In genomic region chr16:56424404-56424765, GRCh38 we compare ENCODE assay signal across 1 cellular context.
TF ChIP-seq lines count a peak whose summit lies in the region.

No MANE protein-coding gene starts in this region.

TF ChIP-seq in H1, 55 proteins besides CTCF, POLR2A, EP300 and RAD21:
- TF ChIP-seq SUZ12 (IDR thresholded peaks at IDR 0.05; ENCODE audit: low read length) (peak; percentile 4; the same call in 1 of the 2 replicates), KDM1A (IDR thresholded peaks at IDR 0.05; ENCODE audit: borderline replicate concordance, low read length) (no peak)
TF ChIP-seq in H1: peak in this region for 1.
